In the genomic region with DNA sequence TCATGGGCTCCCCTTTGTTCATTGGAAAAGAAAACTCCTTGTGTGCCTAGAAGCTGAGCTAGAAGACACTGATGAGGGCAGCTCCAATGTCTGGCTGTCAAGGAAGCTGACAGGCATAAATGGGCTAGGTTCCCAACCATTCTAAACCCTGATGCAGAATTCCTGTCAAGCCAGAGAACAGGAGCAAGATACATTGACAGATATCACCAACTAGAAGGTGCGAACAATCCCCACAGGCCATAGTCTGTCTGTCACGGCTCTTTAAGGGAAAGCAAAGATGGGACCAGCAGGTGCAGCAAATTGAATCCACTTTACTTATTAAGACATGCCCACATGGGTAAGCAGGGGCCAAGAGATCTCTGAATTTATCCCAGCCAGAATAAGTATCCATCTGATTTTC, we compare ENCODE assay signal across 20 cellular contexts.
"Had no signal": no experiment of that assay in that cellular context is flagged by ENCODE, and none has a peak within 500 bp of the region (broad histone marks: within the 10 kb centered on the region; RNA-seq: fewer than 3 reads in every experiment).

No MANE protein-coding gene starts in this region.

- DNase-seq: cortex of kidney; effector memory CD8-positive, alpha-beta T cell; erythroblast; kidney; midbrain; naive thymus-derived CD4-positive, alpha-beta T cell; nucleus accumbens; right cardiac atrium; sigmoid colon; stimulated activated CD4-positive, alpha-beta T cell treated with anti-CD3 and anti-CD28 coated beads, Interleukin-2, amount 100 ng/mL, for 24 hours; stimulated activated CD4-positive, alpha-beta T cell treated with anti-CD3 and anti-CD28 coated beads, Interleukin-4, amount 100 ng/mL, for 24 hours; stimulated activated naive CD4-positive, alpha-beta T cell treated with Interleukin-2 at 50 U/mL for 16 hours; stomach; thyroid gland; trophoblast cell had no signal

- ATAC-seq: effector memory CD8-positive, alpha-beta T cell; left lobe of liver; naive thymus-derived CD4-positive, alpha-beta T cell; right cardiac atrium; stimulated activated effector memory CD8-positive, alpha-beta T cell treated with anti-CD3 and anti-CD28 coated beads, Interleukin-12 subunit alpha, Interleukin-12 subunit beta, amount 100 ng/mL, for 72 hours had no signal

- H3K36me3 ChIP-seq: prostate gland, sigmoid colon, stomach, thyroid gland, vagina had no signal

- H3K4me3 ChIP-seq: lung, prostate gland, sigmoid colon, stomach, thyroid gland, vagina had no signal

- H3K4me1 ChIP-seq: prostate gland, sigmoid colon, stomach, thyroid gland, vagina had no signal

- H3K9me3 ChIP-seq: prostate gland, sigmoid colon, stomach, thyroid gland, vagina had no signal

- H3K27ac ChIP-seq: prostate gland, sigmoid colon, stomach, thyroid gland, vagina had no signal

- H3K27me3 ChIP-seq: sigmoid colon, stomach, thyroid gland, vagina had no signal
